ENCODE assay signal across 1 cellular context in the genomic region with DNA sequence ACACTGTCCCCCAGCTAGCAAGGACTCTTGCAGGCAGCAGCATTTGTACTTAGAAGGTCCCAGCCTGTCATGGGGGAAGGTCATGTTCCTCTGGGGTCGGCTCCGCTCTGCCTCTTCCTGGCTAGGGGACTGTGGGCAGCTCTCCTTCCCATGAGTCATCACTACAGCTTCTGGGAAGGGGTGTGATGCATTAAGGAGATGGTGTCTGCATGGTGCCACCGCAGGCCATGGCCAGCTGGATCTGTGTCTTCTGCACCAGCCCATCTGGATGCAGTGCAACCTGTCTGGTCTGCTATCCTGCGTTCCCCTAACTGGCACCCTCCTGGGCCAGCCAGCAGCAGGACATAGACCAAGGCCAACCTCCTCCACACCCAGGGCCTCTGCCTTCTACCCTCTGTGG.
A peak's percentile ranks its signal among the peaks of the same experiment; 100 is the strongest.
TF ChIP-seq lines count a peak whose summit lies in the region.

No MANE protein-coding gene starts in this region.

TF ChIP-seq in SK-N-SH, 30 proteins besides CTCF, POLR2A, EP300 and RAD21 (continued from another document):
- peak; percentile 37; the same call in 1 of the 2 replicates for TF ChIP-seq FOSL2 (IDR thresholded peaks at IDR 0.05; ENCODE audit: borderline replicate concordance, low read depth)
